ENCODE assay signal across 24 cellular contexts in the genomic region with DNA sequence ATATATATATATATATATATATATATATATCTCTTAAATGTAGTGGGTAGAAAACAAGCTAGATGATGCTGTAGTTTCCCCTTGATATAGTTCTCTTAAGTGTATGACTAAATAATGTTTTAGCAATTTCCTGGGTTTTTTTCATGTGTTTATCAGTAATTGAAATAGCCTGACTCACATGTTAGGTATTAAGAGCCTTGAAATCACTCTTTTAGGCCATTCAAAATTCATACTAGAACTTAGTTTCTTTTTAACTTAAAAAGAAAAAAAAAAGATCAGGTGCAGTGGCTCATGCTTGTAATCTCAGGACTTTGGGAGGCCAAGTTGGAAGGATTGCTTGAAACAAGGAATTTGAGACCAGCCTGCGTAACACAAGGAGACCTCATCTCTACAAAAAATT. TPM values are rescaled to one million over a fixed set of nuclear protein-coding genes. Genes with fewer than 3 reads are reported as not detected.
DNase-seq lines count a peak whose midpoint lies in the region; ATAC-seq and TF ChIP-seq lines count a peak whose summit lies in the region.
"Had no signal": no experiment of that assay in that cellular context is flagged by ENCODE, and none has a peak within 500 bp of the region (broad histone marks: within the 10 kb centered on the region; RNA-seq: fewer than 3 reads in every experiment).

No MANE protein-coding gene starts in this region.

- no peaks in the 10 kb centered on the region for H3K27me3 Mint-ChIP-seq in HFFc6 (ENCODE audit: insufficient read depth)
- H3K27me3 Mint-ChIP-seq: CD4-positive, alpha-beta T cell; stimulated activated memory B cell treated with anti-CD40 and anti-IgM and Interleukin-4, amounts not matched to agents 10 μg/mL and 1 μg/mL and 100 μg/mL, for 72 hours had no signal

- H3K4me3 Mint-ChIP-seq in HFFc6, result no peak overlapping the region
- H3K4me3 Mint-ChIP-seq: CD4-positive, alpha-beta T cell; neural crest cell; stimulated activated memory B cell treated with anti-CD40 and anti-IgM and Interleukin-4, amounts not matched to agents 10 μg/mL and 1 μg/mL and 100 μg/mL, for 72 hours had no signal

- ATAC-seq in HG03460 (IDR thresholded peaks at IDR 0.05; ENCODE audit: unreplicated experiment), result no peak
- ATAC-seq in GM18861 (IDR thresholded peaks at IDR 0.05; ENCODE audit: unreplicated experiment), result no peak
- ATAC-seq: activated CD4-positive, CD25-positive, alpha-beta regulatory T cell treated with anti-CD3 and anti-CD28 coated beads, Interleukin-2, amount 50 U/mL, for 24 hours; stimulated activated memory B cell treated with anti-CD40 and anti-IgM and Interleukin-4, amounts not matched to agents 10 μg/mL and 1 μg/mL and 100 μg/mL, for 72 hours had no signal

- H3K9me3 Mint-ChIP-seq in HFFc6, result no peaks in the 10 kb centered on the region
- H3K9me3 Mint-ChIP-seq: activated naive CD4-positive, alpha-beta T cell treated with anti-CD3 and anti-CD28 coated beads, Interleukin-2, amount 50 U/mL, for 72 hours; CD4-positive, alpha-beta T cell; neural crest cell; stimulated activated memory B cell treated with anti-CD40 and anti-IgM and Interleukin-4, amounts not matched to agents 10 μg/mL and 1 μg/mL and 100 μg/mL, for 72 hours had no signal

- H3K36me3 Mint-ChIP-seq in HFFc6 (ENCODE audit: low read depth), result peaks cover 13% of the 10 kb centered on the region

- no peak for TF ChIP-seq CTCF in HFFc6 (IDR thresholded peaks at IDR 0.05)
- no peak for TF ChIP-seq CTCF in GM20000 (IDR thresholded peaks at IDR 0.05; ENCODE audit: extremely low read depth, missing control alignments)

- H3K4me1 Mint-ChIP-seq in HFFc6 (ENCODE audit: low read depth), result peaks cover 11% of the 10 kb centered on the region
- H3K4me1 Mint-ChIP-seq: neural crest cell; stimulated activated memory B cell treated with anti-CD40 and anti-IgM and Interleukin-4, amounts not matched to agents 10 μg/mL and 1 μg/mL and 100 μg/mL, for 72 hours had no signal

- H3K27ac Mint-ChIP-seq in HFFc6, result peak overlapping the region; percentile 36; the same call in 1 of the 2 replicates
- H3K27ac Mint-ChIP-seq: activated naive CD4-positive, alpha-beta T cell treated with anti-CD3 and anti-CD28 coated beads, Interleukin-2, amount 50 U/mL, for 72 hours; CD4-positive, alpha-beta T cell; stimulated activated memory B cell treated with anti-CD40 and anti-IgM and Interleukin-4, amounts not matched to agents 10 μg/mL and 1 μg/mL and 100 μg/mL, for 72 hours had no signal

- DNase-seq in A172 (ENCODE audit: low spot score), result peak; percentile 34
- DNase-seq in HFFc6, result peak; percentile 53
- peak; percentile 34 for DNase-seq in astrocyte of the hippocampus (ENCODE audit: low read depth, low spot score)
- peak; percentile 12 for DNase-seq in hepatic stellate cell (ENCODE audit: low spot score)
- DNase-seq in GM20000 (ENCODE audit: low spot score), result no peak
- DNase-seq in NCI-H446 (lab: John Stamatoyannopoulos, UW), result no peak
- DNase-seq: 8988T; activated CD8-positive, alpha-beta memory T cell treated with anti-CD3 and anti-CD28 coated beads for 24 hours; CD4-positive, alpha-beta T cell; H7; hypothalamus; left cardiac atrium; NCI-H1092; NCI-H2081; NCI-H526; stimulated activated CD4-positive, alpha-beta T cell treated with anti-CD3 and anti-CD28 coated beads, Interleukin-15, amount 100 ng/mL, for 24 hours had no signal

RNA-seq across cellular contexts. Expression of a gene that starts 44.1 kb away (rescaled TPM):
- not detected in 2 replicates for total RNA-seq in A172 (2014; rRNA removed; shearing (Covaris generic))
- not detected for total RNA-seq in HFFc6 (2021; fragmentation: NEBNext Ultra II Directional; extraction: Animal tissue kit (Norgen Biotek cat#: 25700))
- total RNA-seq: activated naive CD4-positive, alpha-beta T cell treated with anti-CD3 and anti-CD28 coated beads, Interleukin-2, amount 50 U/mL, for 72 hours; breast epithelium; CD4-positive, alpha-beta T cell; H7; left cardiac atrium; neural crest cell; T-helper 2 cell treated with Interferon-gamma antibody and Interleukin-4, amounts not matched to agents 100 ng/mL and 5 ng/mL, for 36 hours had no signal

RNA-seq across cellular contexts. Expression of a gene that starts 50.1 kb away (rescaled TPM):
- 128 and 139 TPM in 2 replicates for total RNA-seq in A172 (2014; rRNA removed; shearing (Covaris generic))
- 10 to 100 TPM; 53.3 to 66.1 (median 60.3) TPM for total RNA-seq in HFFc6 (2021; fragmentation: NEBNext Ultra II Directional; extraction: Animal tissue kit (Norgen Biotek cat#: 25700))

Comparison
In these comparisons a context has a peak if more than half of its experiments do, and no peak if none do; other contexts are left out.
1. DNase-seq: peak in A172 (single experiment), HFFc6 (single experiment), astrocyte of the hippocampus (single experiment) and hepatic stellate cell (single experiment); none in GM20000 (single experiment) and NCI-H446 (0 of 2).